8 cellular contexts compared by ENCODE assay signal in the genomic region with DNA sequence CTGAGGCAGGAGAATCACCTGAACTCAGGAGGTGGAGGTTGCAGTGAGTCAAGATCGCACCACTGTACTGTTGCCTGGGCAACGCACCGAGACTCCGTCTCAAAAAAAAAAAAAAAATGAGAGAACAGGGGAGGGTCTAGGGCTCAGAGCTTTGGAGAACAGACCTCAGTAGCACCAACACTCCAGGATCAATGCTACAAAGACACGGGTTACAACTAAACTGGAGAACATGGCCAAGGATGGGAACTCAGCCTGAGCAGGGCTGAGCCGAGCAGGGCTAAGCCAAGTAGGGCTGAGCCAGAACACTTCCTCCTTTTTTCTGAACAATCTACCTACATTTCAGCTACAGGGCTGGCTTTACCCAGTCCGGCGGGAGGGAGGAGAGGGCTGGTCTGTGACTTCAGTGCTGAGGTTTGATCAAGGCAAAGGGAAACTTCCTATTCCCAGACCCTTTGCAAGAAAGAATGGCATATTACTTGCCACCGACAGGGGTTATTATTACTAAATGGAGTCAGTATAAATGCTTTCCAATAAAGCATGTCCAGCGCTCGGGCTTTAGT. TPM values are rescaled to one million over a fixed set of nuclear protein-coding genes. Genes with fewer than 3 reads are reported as not detected.
DNase-seq lines count a peak whose midpoint lies in the region; ATAC-seq and TF ChIP-seq lines count a peak whose summit lies in the region.

No MANE protein-coding gene starts in this region.

- peak overlapping the region; percentile 39 to 71 (median 66) for H3K4me3 ChIP-seq in heart right ventricle
- H3K4me3 ChIP-seq in skeletal muscle satellite cell (ENCODE audit: low read length), result peak overlapping the region; percentile 68

- intact Hi-C loops in heart right ventricle (cut with DNase I), result loop anchor here in 2 of 10 donors (5.0 to 10.0 kb wide), 2 partner anchors 105 to 107 kb away; no protein-coding TSS in a partner anchor

- 42 to 60% methylated on average over 11 of the region's 11 CpGs for WGBS in heart right ventricle, 2 donors

- TF ChIP-seq CTCF in heart right ventricle (IDR thresholded peaks at IDR 0.05), result no peak

- H3K27me3 ChIP-seq in heart right ventricle (no peaks in the 10 kb centered on the region), skeletal muscle satellite cell (ENCODE audit: control insufficient read depth, insufficient read depth, low read length) (no peaks in the 10 kb centered on the region)

- ATAC-seq in HG02884 (IDR thresholded peaks at IDR 0.05; ENCODE audit: unreplicated experiment) (peak; percentile 51), heart right ventricle (peak; percentile 61 to 75 (median 64))

- H3K27ac ChIP-seq in heart right ventricle, result peak overlapping the region in 9 of 10 donors; percentile 76 to 95 (median 86)

- H3K9me3 ChIP-seq in heart right ventricle (no peaks in the 10 kb centered on the region), skeletal muscle satellite cell (replicated peaks; ENCODE audit: low read length) (no peaks in the 10 kb centered on the region)

- DNase-seq in DMS79 treated with DMSO at 0.1 percent for 48 hours (lab: John Stamatoyannopoulos, UW) (peak; percentile 56), DMS79 (lab: John Stamatoyannopoulos, UW) (no peak), NOMO-1 treated with DMSO at 0.1 percent for 48 hours (lab: John Stamatoyannopoulos, UW; ENCODE audit: unreplicated experiment) (peak; percentile 93), heart right ventricle (peak; percentile 11 to 25), NCI-H1930 (lab: John Stamatoyannopoulos, UW) (no peak)
- peak; percentile 47 for DNase-seq in activated effector memory CD4-positive, alpha-beta T cell treated with Interleukin-2 at 50 U/mL for 16 hours

- H3K36me3 ChIP-seq in heart right ventricle (no peaks in the 10 kb centered on the region), skeletal muscle satellite cell (ENCODE audit: insufficient read depth, low read length) (no peaks in the 10 kb centered on the region)

- peaks cover 2 to 76% (median 12%) of the 10 kb centered on the region in 9 donors for H3K4me1 ChIP-seq in heart right ventricle
- peaks cover 27% of the 10 kb centered on the region for H3K4me1 ChIP-seq in skeletal muscle satellite cell (ENCODE audit: control insufficient read depth, insufficient read depth, low read length)

- H3K4me2 ChIP-seq in skeletal muscle satellite cell (ENCODE audit: low read length), result peak overlapping the region; percentile 92

- H3K9ac ChIP-seq in skeletal muscle satellite cell (ENCODE audit: low read depth, low read length), result peak overlapping the region; percentile 90

RNA-seq across cellular contexts. Expression of gene CASP8, which starts 2.9 kb away (rescaled TPM):
- total RNA-seq in heart right ventricle, result 10 to 100 TPM in 1 of 10 donors, 1 to 10 TPM in 9; 2.4 to 10.1 (median 3.6) TPM
- polyA plus RNA-seq in heart right ventricle, result 1 to 10 TPM; 2.0 to 3.4 TPM
- total RNA-seq in skeletal muscle satellite cell (2012; rRNA removed), result 33.7 and 47.8 TPM in 2 replicates

Comparison
In these comparisons a context has a peak if more than half of its experiments do, and no peak if none do; other contexts are left out.
1. DNase-seq: peak in DMS79 treated with DMSO at 0.1 percent for 48 hours (single experiment), NOMO-1 treated with DMSO at 0.1 percent for 48 hours (single experiment), activated effector memory CD4-positive, alpha-beta T cell treated with Interleukin-2 at 50 U/mL for 16 hours (single experiment) and heart right ventricle (2 of 2); none in DMS79 (single experiment) and NCI-H1930 (0 of 2).